8 cellular contexts compared by ENCODE assay signal in genomic region chr6:26271640-26272090, GRCh38.
A peak's percentile ranks its signal among the peaks of the same experiment; 100 is the strongest.
DNase-seq lines count a peak whose midpoint lies in the region; ATAC-seq, FAIRE-seq and TF ChIP-seq lines count a peak whose summit lies in the region.

No MANE protein-coding gene starts in this region.

- H3K27ac ChIP-seq in Panc1 (ENCODE audit: low read length) (peak overlapping the region; percentile 89), hepatocyte (peak overlapping the region; percentile 92), small intestine (ENCODE audit: low read depth in 1 of 2, low read length in 1 of 2) (peak overlapping the region; percentile 98 to 99)

- peak overlapping the region; percentile 55 for H2AFZ ChIP-seq in hepatocyte

- FAIRE-seq in small intestine (lab: Jason Lieb, UNC), result no peak

- no peak for DNase-seq in Panc1 (ENCODE audit: low read depth, low spot score)
- no peak for DNase-seq in hepatocyte (ENCODE audit: low spot score)
- no peak for DNase-seq in small intestine
- no peak for DNase-seq in SK-N-DZ (ENCODE audit: low spot score)
- no peak for DNase-seq in activated CD4-positive, CD25-positive, alpha-beta regulatory T cell (lab: John Stamatoyannopoulos, UW)
- DNase-seq in activated naive CD4-positive, alpha-beta T cell treated with anti-CD3 and anti-CD28 coated beads, Interleukin-2, amount 10 ng/mL, durations not matched to agents 7 days and 5 days, result no peak

- POLR2A ChIA-PET in Panc1 (lab: Charles Lee), result interaction anchor here (2.3 kb wide), 1 partner anchor 37 kb away, joined by 10 read pairs; a partner anchor contains a TSS

- peak; percentile 2 for ATAC-seq in GM19023 (IDR thresholded peaks at IDR 0.05; ENCODE audit: unreplicated experiment)
- ATAC-seq in Panc1, result no peak
- ATAC-seq in GM21825 (IDR thresholded peaks at IDR 0.05; ENCODE audit: unreplicated experiment), result no peak

- H3K36me3 ChIP-seq in Panc1 (ENCODE audit: control insufficient read depth, insufficient read depth, low read length) (no peaks in the 10 kb centered on the region), hepatocyte (replicated peaks; ENCODE audit: insufficient read depth, low read depth) (no peaks in the 10 kb centered on the region), small intestine (ENCODE audit: control insufficient read depth in 2 of 2, insufficient read depth in 2 of 2, low read length in 2 of 2) (no peaks in the 10 kb centered on the region)

- CTCF ChIA-PET in Panc1 (lab: Charles Lee), result no interaction called here
- CTCF ChIA-PET in activated naive CD4-positive, alpha-beta T cell treated with anti-CD3 and anti-CD28 coated beads, Interleukin-2, amount 10 ng/mL, durations not matched to agents 7 days and 5 days (lab: Charles Lee), result interaction anchor here (2.8 to 4.9 kb wide), 2 partner anchors 13 to 21 kb away, joined by 12 to 22 read pairs; a partner anchor contains a TSS

- no peaks in the 10 kb centered on the region for H3K79me2 ChIP-seq in hepatocyte

- H3K4me3 ChIP-seq in Panc1 (ENCODE audit: low read depth in 2 of 2, low read length in 2 of 2), result peak overlapping the region in 1 of 2 experiments; percentile 61; a peak in 2 of 4 replicates
- peak overlapping the region; percentile 37 for H3K4me3 ChIP-seq in hepatocyte
- peak overlapping the region; percentile 17 to 66 for H3K4me3 ChIP-seq in small intestine (ENCODE audit: low read depth in 1 of 2, low read length in 2 of 2)

- H3K27me3 Mint-ChIP-seq in activated naive CD4-positive, alpha-beta T cell treated with anti-CD3 and anti-CD28 coated beads, Interleukin-2, amount 10 ng/mL, durations not matched to agents 7 days and 5 days, result no peaks in the 10 kb centered on the region

- H3K4me2 ChIP-seq in hepatocyte, result peak overlapping the region; percentile 84

- no peak overlapping the region for H3K27ac Mint-ChIP-seq in activated naive CD4-positive, alpha-beta T cell treated with anti-CD3 and anti-CD28 coated beads, Interleukin-2, amount 10 ng/mL, durations not matched to agents 7 days and 5 days

- in situ Hi-C loops in Panc1 (cut with HindIII; ENCODE audit: low pct_unique_long_range_greater_than_20kb, low sequenced_read_pairs), result no loop called here

- H3K9me3 ChIP-seq in Panc1 (ENCODE audit: control insufficient read depth, insufficient read depth, low read depth, low read length) (no peaks in the 10 kb centered on the region), hepatocyte (ENCODE audit: low read depth) (no peaks in the 10 kb centered on the region), small intestine (ENCODE audit: control insufficient read depth, low read depth) (no peaks in the 10 kb centered on the region)

- WGBS in hepatocyte (ENCODE audit: low lambda C conversion rate, missing lambda C conversion rate), result 2% methylated on average over 11 of the region's 11 CpGs
- 0 to 1% (median 1%) methylated on average over 11 of the region's 11 CpGs for WGBS in small intestine, 3 donors

- H4K20me1 ChIP-seq in hepatocyte (ENCODE audit: insufficient read depth, poor library complexity, severe bottlenecking), result no peaks in the 10 kb centered on the region

- H3K4me1 ChIP-seq in Panc1 (ENCODE audit: control insufficient read depth, insufficient read depth, low read length) (peaks cover 7% of the 10 kb centered on the region), hepatocyte (ENCODE audit: insufficient read depth) (peaks cover 5% of the 10 kb centered on the region), small intestine (ENCODE audit: control insufficient read depth in 2 of 2, insufficient read depth in 1 of 2, low read depth in 1 of 2, low read length in 1 of 2) (peaks cover 0 to 2% of the 10 kb centered on the region in 2 donors)

- no peak overlapping the region for H3K4me3 Mint-ChIP-seq in activated naive CD4-positive, alpha-beta T cell treated with anti-CD3 and anti-CD28 coated beads, Interleukin-2, amount 10 ng/mL, durations not matched to agents 7 days and 5 days

- peaks cover 15% of the 10 kb centered on the region for H3K36me3 Mint-ChIP-seq in activated naive CD4-positive, alpha-beta T cell treated with anti-CD3 and anti-CD28 coated beads, Interleukin-2, amount 10 ng/mL, durations not matched to agents 7 days and 5 days

- H3K27me3 ChIP-seq in Panc1 (ENCODE audit: control insufficient read depth, insufficient read depth, low read length) (no peaks in the 10 kb centered on the region), hepatocyte (no peaks in the 10 kb centered on the region), small intestine (ENCODE audit: control insufficient read depth in 2 of 2, insufficient read depth in 2 of 2, low read length in 2 of 2) (no peaks in the 10 kb centered on the region)

- no peak for TF ChIP-seq CTCF in Panc1 (IDR thresholded peaks at IDR 0.05)
- no peak for TF ChIP-seq CTCF in hepatocyte (IDR thresholded peaks at IDR 0.05; ENCODE audit: poor library complexity)

- H3K9me3 Mint-ChIP-seq in activated naive CD4-positive, alpha-beta T cell treated with anti-CD3 and anti-CD28 coated beads, Interleukin-2, amount 10 ng/mL, durations not matched to agents 7 days and 5 days, result no peaks in the 10 kb centered on the region

- peaks cover 44% of the 10 kb centered on the region for H3K4me1 Mint-ChIP-seq in activated naive CD4-positive, alpha-beta T cell treated with anti-CD3 and anti-CD28 coated beads, Interleukin-2, amount 10 ng/mL, durations not matched to agents 7 days and 5 days

- BruUV-seq in Panc1 (replicated peaks; lab: Mats Ljungman, UMichigan), result no TSS peak

- H3K9me2 ChIP-seq in hepatocyte (replicated peaks; ENCODE audit: insufficient read depth), result no peaks in the 10 kb centered on the region

- intact Hi-C loops in Panc1 (cut with micrococcal nuclease; ENCODE audit: unreplicated experiment), result loop anchor here (5.0 kb wide), 1 partner anchor 54 kb away; a partner anchor contains a TSS
